In the genomic region with DNA sequence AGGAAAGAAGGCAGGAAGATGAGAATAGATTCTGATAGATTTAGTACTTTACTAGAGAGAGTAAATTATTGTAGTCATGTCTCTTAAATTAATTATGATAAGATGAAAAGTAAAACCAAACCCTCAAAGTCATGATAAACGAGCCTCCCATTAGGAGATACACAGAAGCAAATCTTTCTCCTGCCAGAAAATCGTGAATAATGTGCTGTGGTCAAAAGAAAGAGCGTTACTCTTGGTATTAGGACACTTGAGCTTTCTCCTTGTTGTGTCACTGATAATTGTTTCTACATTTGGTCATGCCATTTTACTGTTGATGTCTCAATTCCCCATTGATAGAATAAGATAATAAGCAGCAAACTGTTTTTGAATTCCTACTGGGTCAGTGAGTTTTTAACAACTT, we compare ENCODE assay signal across 25 cellular contexts.
"Had no signal": no experiment of that assay in that cellular context is flagged by ENCODE, and none has a peak within 500 bp of the region (broad histone marks: within the 10 kb centered on the region; RNA-seq: fewer than 3 reads in every experiment).

No MANE protein-coding gene starts in this region.

- H3K4me1 ChIP-seq: esophagus squamous epithelium, gastrocnemius medialis, heart right ventricle, left lung, lower lobe of right lung had no signal

- H3K27ac ChIP-seq: epithelial cell of prostate, esophagus squamous epithelium, gastrocnemius medialis, heart right ventricle, left lung, lower lobe of right lung had no signal

- H3K27me3 ChIP-seq: esophagus squamous epithelium, gastrocnemius medialis, heart right ventricle, left lung had no signal

- ATAC-seq: effector memory CD8-positive, alpha-beta T cell; esophagus mucosa; gastrocnemius medialis; heart right ventricle; left cardiac atrium; left lung; left ventricle myocardium superior; lower lobe of right lung; mucosa of descending colon; naive thymus-derived CD8-positive, alpha-beta T cell had no signal

- H3K4me3 ChIP-seq: esophagus squamous epithelium, gastrocnemius medialis, heart right ventricle, left lung, lower lobe of right lung, mucosa of descending colon had no signal

- H3K36me3 ChIP-seq: esophagus squamous epithelium, gastrocnemius medialis, heart right ventricle, left lung, lower lobe of right lung had no signal

- H3K9me3 ChIP-seq: esophagus squamous epithelium, gastrocnemius medialis, heart right ventricle, lower lobe of right lung had no signal

- H3K9me3 Mint-ChIP-seq: naive B cell had no signal

- DNase-seq: cortex of kidney; effector CD8-positive, alpha-beta T cell; effector memory CD8-positive, alpha-beta T cell; endodermal cell; erythroblast; esophagus squamous epithelium; foreskin fibroblast; foreskin melanocyte; gastrocnemius medialis; glutamatergic neuron; head of caudate nucleus; heart right ventricle; hippocampal formation; left cardiac atrium; left lung; left ventricle myocardium superior; lower lobe of right lung; mesenchymal stem cell; mucosa of descending colon; naive B cell; naive thymus-derived CD8-positive, alpha-beta T cell had no signal

- H3K4me3 Mint-ChIP-seq: dendritic cell treated with granulocyte-macrophage colony-stimulating factor and Interleukin-4, amounts not matched to agents 40 ng/mL and 50 ng/mL, for 4 days; effector memory CD8-positive, alpha-beta T cell; endodermal cell; mesothelial cell of epicardium; naive B cell; naive thymus-derived CD8-positive, alpha-beta T cell had no signal

- H3K27me3 Mint-ChIP-seq: dendritic cell treated with granulocyte-macrophage colony-stimulating factor and Interleukin-4, amounts not matched to agents 40 ng/mL and 50 ng/mL, for 4 days; effector memory CD8-positive, alpha-beta T cell had no signal

- H3K27ac Mint-ChIP-seq: dendritic cell treated with granulocyte-macrophage colony-stimulating factor and Interleukin-4, amounts not matched to agents 40 ng/mL and 50 ng/mL, for 4 days; effector memory CD8-positive, alpha-beta T cell; endodermal cell; mesothelial cell of epicardium; naive thymus-derived CD8-positive, alpha-beta T cell had no signal

- H3K4me1 Mint-ChIP-seq: mesothelial cell of epicardium; naive thymus-derived CD8-positive, alpha-beta T cell had no signal

- H3K36me3 Mint-ChIP-seq: naive B cell; naive thymus-derived CD8-positive, alpha-beta T cell had no signal
